8 cellular contexts compared by ENCODE assay signal in genomic region chr12:67268335-67268895, GRCh38.
DNase-seq lines count a peak whose midpoint lies in the region; ATAC-seq lines count a peak whose summit lies in the region.

No MANE protein-coding gene starts in this region.

- ATAC-seq in GM18861 (IDR thresholded peaks at IDR 0.05; ENCODE audit: unreplicated experiment) (peak; percentile 72), HG03097 (IDR thresholded peaks at IDR 0.05; ENCODE audit: low FRiP score, unreplicated experiment) (peak; percentile 83)

- no peaks in the 10 kb centered on the region for H3K27me3 ChIP-seq in layer of hippocampus (ENCODE audit: control insufficient read depth, insufficient read depth, low read length)

- DNase-seq in AG08395 (ENCODE audit: low spot score) (peak; percentile 97), NCI-H345 (lab: John Stamatoyannopoulos, UW) (peak; percentile 98)
- DNase-seq in activated CD4-positive, alpha-beta T cell treated with anti-CD3 and anti-CD28 coated beads for 1 hour = peak; percentile 74
- DNase-seq in stimulated activated CD4-positive, alpha-beta T cell treated with anti-CD3 and anti-CD28 coated beads, Interleukin-1b, Interleukin-23, amount 100 ng/mL, for 4 hours (ENCODE audit: low read depth in 2 of 2) = peak; percentile 56 to 76

- peak overlapping the region; percentile 98 for H3K27ac ChIP-seq in cingulate gyrus (ENCODE audit: low read depth, low read length)
- H3K27ac ChIP-seq in layer of hippocampus (ENCODE audit: low read depth, low read length) = peak overlapping the region; percentile 98

Comparison
In these comparisons a context has a peak if more than half of its experiments do, and no peak if none do; other contexts are left out.
1. Peak in every context shown above with its lines: DNase-seq, ATAC-seq and H3K27ac ChIP-seq.